ENCODE assay signal across 8 cellular contexts in genomic region chr4:184474261-184475095, GRCh38. TPM values are rescaled to one million over a fixed set of nuclear protein-coding genes. Genes with fewer than 3 reads are reported as not detected.
A peak's percentile ranks its signal among the peaks of the same experiment; 100 is the strongest.
DNase-seq lines count a peak whose midpoint lies in the region; ATAC-seq, FAIRE-seq and TF ChIP-seq lines count a peak whose summit lies in the region.

Gene IRF2, minus strand, starts transcription at chr4:184474550. Its CDS starts 45,486 bp downstream, at chr4:184429064.

- in situ Hi-C loops in HepG2 (cut with HindIII; ENCODE audit: extremely low pct_ligation_motif_present, low pct_unique_long_range_greater_than_20kb) = loop anchor here (5.0 kb wide), 1 partner anchor 42 kb away; no protein-coding TSS in a partner anchor

- no peaks in the 10 kb centered on the region for H3K9me3 ChIP-seq in HepG2 (ENCODE audit: low read length)

- peak within 1 kb of the TSS; percentile 92 for H3K27ac ChIP-seq in HepG2 (ENCODE audit: extremely low read length, insufficient read depth, low read length)

- ATAC-seq in GM19397 (IDR thresholded peaks at IDR 0.05; ENCODE audit: unreplicated experiment) = peak; percentile 61
- peak; percentile 59 for ATAC-seq in HG03565 (IDR thresholded peaks at IDR 0.05; ENCODE audit: unreplicated experiment)
- ATAC-seq in HepG2 = peak; percentile 60

- H3K27ac Mint-ChIP-seq in CD14-positive monocyte = peak within 1 kb of the TSS; percentile 96 to 99 (median 99)

- H3K79me2 ChIP-seq in HepG2 (ENCODE audit: insufficient read depth, low read length) = peaks cover 51% of the 10 kb centered on the region

- H4K20me1 ChIP-seq in HepG2 (ENCODE audit: insufficient read depth, low read length) = peaks cover 15% of the 10 kb centered on the region

- no peak for TF ChIP-seq CTCF in CD14-positive monocyte (IDR thresholded peaks at IDR 0.05)
- TF ChIP-seq CTCF in HepG2 (CRISPR knock-in tag; IDR thresholded peaks at IDR 0.05) = peak; percentile 27; the same call in 1 of the 2 replicates

- intact Hi-C loops in CD14-positive monocyte (cut with micrococcal nuclease) (loop anchor here (2.0 to 10.0 kb wide), 6 partner anchors 38 to 970 kb away; partner anchors contain the start of gene ING2 (in 1 of the 2)), HepG2 (cut with micrococcal nuclease; ENCODE audit: unreplicated experiment) (loop anchor here (2.0 to 10.0 kb wide), 4 partner anchors 62 to 187 kb away; partner anchors contain the start of genes CASP3 and PRIMPOL)

- no TSS peak for BruUV-seq in HepG2 (replicated peaks; lab: Mats Ljungman, UMichigan)

- peak; percentile 30 for FAIRE-seq in HepG2 (lab: Jason Lieb, UNC)

- no peaks in the 10 kb centered on the region for H3K27me3 Mint-ChIP-seq in CD14-positive monocyte (ENCODE audit: low read depth in 3 of 3)

- H3K4me3 Mint-ChIP-seq in CD14-positive monocyte = peak within 1 kb of the TSS; percentile 99

- DNase-seq in CD14-positive monocyte (ENCODE audit: low spot score) (peak; percentile 98), NCI-H82 (lab: John Stamatoyannopoulos, UW) (peak; percentile 89), dermis blood vessel endothelial cell (peak; percentile 99), HepG2 (ENCODE audit: low spot score) (peak; percentile 93)
- peak; percentile 94 to 97 for DNase-seq in activated CD4-positive, alpha-beta T cell treated with anti-CD3 and anti-CD28 coated beads, Interleukin-2, amount 50 U/mL, for 48 hours
- DNase-seq in stimulated activated CD4-positive, alpha-beta T cell treated with anti-CD3 and anti-CD28 coated beads, Interleukin-2, amount 100 ng/mL, for 48 hours = peak; percentile 90 to 91

- peak within 1 kb of the TSS; percentile 91 for H3K9ac ChIP-seq in HepG2 (ENCODE audit: insufficient read depth, low read depth, low read length)

- no peak for TF ChIP-seq RAD21 in HepG2 (CRISPR knock-in tag; IDR thresholded peaks at IDR 0.05)

- TF ChIP-seq POLR2A in HepG2 (IDR thresholded peaks at IDR 0.05; ENCODE audit: insufficient read depth in 1 of 2, low read depth in 2 of 2, low read length in 2 of 2) = peak in 1 of 2 experiments; percentile 66; a peak in 1 of 4 replicates

- 0% methylated on average over 36 of the region's 66 CpGs for WGBS in HepG2 (ENCODE audit: low lambda C conversion rate)

- H3K36me3 ChIP-seq in HepG2 (replicated peaks in 1 of 2; ENCODE audit: control insufficient read depth in 1 of 2, insufficient read depth in 2 of 2, low read length in 2 of 2) = no peaks in the 10 kb centered on the region

- peaks cover 60% of the 10 kb centered on the region for H3K4me1 Mint-ChIP-seq in CD14-positive monocyte

- POLR2A ChIA-PET in HepG2 (lab: Yijun Ruan, JAX) = interaction anchor here (0.7 to 1.8 kb wide), 17 partner anchors 9 to 210 kb away, joined by 3 to 23 read pairs (median 5); partner anchors contain the start of genes CASP3 and PRIMPOL

- CTCF ChIA-PET in HepG2 (lab: Yijun Ruan, JAX; ENCODE audit: low intra/inter-chr PET ratio, low total read pairs) = no interaction called here

- peaks cover 63% of the 10 kb centered on the region for H3K4me1 ChIP-seq in HepG2 (ENCODE audit: insufficient read depth, low read length)

- no peak within 1 kb of the TSS for H2AFZ ChIP-seq in HepG2 (ENCODE audit: low read length)

- H3K4me3 ChIP-seq in HepG2 (replicated peaks in 1 of 3; ENCODE audit: insufficient read depth in 1 of 3, low read depth in 2 of 3, low read length in 3 of 3) = peak within 1 kb of the TSS; percentile 94 to 99 (median 98)

- TF ChIP-seq EP300 in HepG2 (IDR thresholded peaks at IDR 0.05; ENCODE audit: low read depth in 2 of 2, low read length in 2 of 2) = peak in 1 of 2 experiments; percentile 79; a peak in 2 of 4 replicates
- peak; percentile 69; the same call in 1 of the 2 replicates for TF ChIP-seq EP300 in HepG2 (CRISPR knock-in tag; IDR thresholded peaks at IDR 0.05; ENCODE audit: borderline replicate concordance)

- H3K4me2 ChIP-seq in HepG2 (ENCODE audit: low read depth, low read length) = peak within 1 kb of the TSS; percentile 85

- H3K9me3 Mint-ChIP-seq in CD14-positive monocyte = peaks cover 0 to 2% (median 0%) of the 10 kb centered on the region in 7 donors

- H3K27me3 ChIP-seq in HepG2 (ENCODE audit: control insufficient read depth in 1 of 2, insufficient read depth in 2 of 2, low read length in 2 of 2) = no peaks in the 10 kb centered on the region; a peak in 1 of 5 replicates

- peaks cover 18 to 31% of the 10 kb centered on the region in 2 donors for H3K36me3 Mint-ChIP-seq in CD14-positive monocyte

TF ChIP-seq in HepG2, 621 proteins besides CTCF, POLR2A, EP300 and RAD21 (continues in another document):
- TF ChIP-seq ZNF407 (CRISPR knock-in tag; IDR thresholded peaks at IDR 0.05; ENCODE audit: not compliant biosample characterization) = no peak
- 0 out of 2 replicates have a peak, but pooled peaks have one; percentile 64 for TF ChIP-seq PCBP1 (IDR thresholded peaks at IDR 0.05; ENCODE audit: borderline replicate concordance, low read depth, low read length)

RNA-seq across cellular contexts. Expression of gene IRF2, which starts in this region (rescaled TPM):
- polyA plus RNA-seq in CD14-positive monocyte (10 to 100 TPM; 51.3 to 76.8 TPM), HepG2 (2011; rRNA removed) (26.0 and 28.8 TPM in 2 replicates)
- total RNA-seq in dermis blood vessel endothelial cell (27.4 and 31.8 TPM in 2 replicates), HepG2 (2016; rRNA removed; fragmentation: Illumina TruSeq; extraction: Trizol) (15.5 and 24.8 TPM in 2 replicates)
- total RNA-seq in HepG2 (2016; cell fraction: cytosol; rRNA removed; fragmentation: Illumina TruSeq; extraction: Trizol; ENCODE audit: low read depth) = 5.4 TPM in 2 replicates
- total RNA-seq in HepG2 (2016; cell fraction: insoluble cytoplasmic fraction; rRNA removed; fragmentation: Illumina TruSeq; extraction: Trizol) = 17.9 and 20.9 TPM in 2 replicates
- total RNA-seq in HepG2 (2016; cell fraction: membrane; rRNA removed; fragmentation: Illumina TruSeq; extraction: Trizol) = 7.7 and 9.9 TPM in 2 replicates
- total RNA-seq in HepG2 (2016; cell fraction: nucleus; rRNA removed; fragmentation: Illumina TruSeq; extraction: Trizol) = 17.7 and 22.0 TPM in 2 replicates
- polyA plus RNA-seq in HepG2 (2011; cell fraction: cytosol; rRNA removed) = 21.1 and 25.7 TPM in 2 replicates
- 16.4 and 17.7 TPM in 2 replicates for polyA plus RNA-seq in HepG2 (2011; cell fraction: nucleus; rRNA removed)
- polyA plus RNA-seq in HepG2 (2012) = 21.7 and 29.0 TPM in 2 replicates
- 1.6 and 1.8 TPM in 2 replicates for polyA plus RNA-seq in HepG2 (2016; cell fraction: cytosol; fragmentation: Illumina TruSeq; extraction: Trizol; ENCODE audit: low read depth)
- 24.7 and 29.5 TPM in 2 replicates for polyA plus RNA-seq in HepG2 (2016; cell fraction: insoluble cytoplasmic fraction; fragmentation: Illumina TruSeq; extraction: Trizol; ENCODE audit: low read depth)
- polyA plus RNA-seq in HepG2 (2016; cell fraction: membrane; fragmentation: Illumina TruSeq; extraction: Trizol; ENCODE audit: low read depth) = 4.4 and 4.5 TPM in 2 replicates
- 14.4 and 16.3 TPM in 2 replicates for polyA plus RNA-seq in HepG2 (2016; cell fraction: nucleus; fragmentation: Illumina TruSeq; extraction: Trizol; ENCODE audit: insufficient read depth, low read depth)
- polyA minus RNA-seq in HepG2 (2011; rRNA and poly(A)+ RNA removed; ENCODE audit: low replicate concordance) = 18.1 and 29.1 TPM in 2 replicates
- 29.9 and 31.0 TPM in 2 replicates for polyA minus RNA-seq in HepG2 (2011; cell fraction: cytosol; rRNA and poly(A)+ RNA removed)
- 43.4 and 57.2 TPM in 2 replicates for polyA minus RNA-seq in HepG2 (2011; cell fraction: nucleus; rRNA and poly(A)+ RNA removed)

Comparison
In these comparisons a context has a peak if more than half of its experiments do, and no peak if none do; other contexts are left out.
1. Peak in every context shown above with its lines: DNase-seq, ATAC-seq, H3K4me3 ChIP-seq and H3K27ac ChIP-seq.